ENCODE assay signal across 1 cellular context in genomic region chr7:116706668-116707126, GRCh38.
TF ChIP-seq lines count a peak whose summit lies in the region.

No MANE protein-coding gene starts in this region.

TF ChIP-seq in endothelial cell of umbilical vein, 7 proteins besides CTCF, POLR2A, EP300 and RAD21 (continued from another document):
- no peak for TF ChIP-seq MAX (IDR thresholded peaks at IDR 0.05; ENCODE audit: insufficient read depth, insufficient read length)
